1 cellular context compared by ENCODE assay signal in genomic region chr6:166318227-166318626, GRCh38.
TF ChIP-seq lines count a peak whose summit lies in the region.

No MANE protein-coding gene starts in this region.

TF ChIP-seq in GM23338, 12 proteins besides CTCF, POLR2A, EP300 and RAD21:
- TF ChIP-seq ZNF331 (CRISPR knock-in tag; IDR thresholded peaks at IDR 0.05; ENCODE audit: low read depth) = no peak
- TF ChIP-seq, protein P1, sequence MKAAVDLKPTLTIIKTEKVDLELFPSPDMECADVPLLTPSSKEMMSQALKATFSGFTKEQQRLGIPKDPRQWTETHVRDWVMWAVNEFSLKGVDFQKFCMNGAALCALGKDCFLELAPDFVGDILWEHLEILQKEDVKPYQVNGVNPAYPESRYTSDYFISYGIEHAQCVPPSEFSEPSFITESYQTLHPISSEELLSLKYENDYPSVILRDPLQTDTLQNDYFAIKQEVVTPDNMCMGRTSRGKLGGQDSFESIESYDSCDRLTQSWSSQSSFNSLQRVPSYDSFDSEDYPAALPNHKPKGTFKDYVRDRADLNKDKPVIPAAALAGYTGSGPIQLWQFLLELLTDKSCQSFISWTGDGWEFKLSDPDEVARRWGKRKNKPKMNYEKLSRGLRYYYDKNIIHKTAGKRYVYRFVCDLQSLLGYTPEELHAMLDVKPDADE (IDR thresholded peaks at IDR 0.05) = no peak
- TF ChIP-seq STAT1 (IDR thresholded peaks at IDR 0.05; ENCODE audit: unreplicated experiment) = no peak
- no peak for TF ChIP-seq ZNF114 (CRISPR knock-in tag; IDR thresholded peaks at IDR 0.05)
- TF ChIP-seq ZNF462 (CRISPR knock-in tag; IDR thresholded peaks at IDR 0.05) = no peak
TF ChIP-seq in GM23338: peak in this region for 0.
